Comparison of ENCODE assay signal across 8 cellular contexts in the genomic region with DNA sequence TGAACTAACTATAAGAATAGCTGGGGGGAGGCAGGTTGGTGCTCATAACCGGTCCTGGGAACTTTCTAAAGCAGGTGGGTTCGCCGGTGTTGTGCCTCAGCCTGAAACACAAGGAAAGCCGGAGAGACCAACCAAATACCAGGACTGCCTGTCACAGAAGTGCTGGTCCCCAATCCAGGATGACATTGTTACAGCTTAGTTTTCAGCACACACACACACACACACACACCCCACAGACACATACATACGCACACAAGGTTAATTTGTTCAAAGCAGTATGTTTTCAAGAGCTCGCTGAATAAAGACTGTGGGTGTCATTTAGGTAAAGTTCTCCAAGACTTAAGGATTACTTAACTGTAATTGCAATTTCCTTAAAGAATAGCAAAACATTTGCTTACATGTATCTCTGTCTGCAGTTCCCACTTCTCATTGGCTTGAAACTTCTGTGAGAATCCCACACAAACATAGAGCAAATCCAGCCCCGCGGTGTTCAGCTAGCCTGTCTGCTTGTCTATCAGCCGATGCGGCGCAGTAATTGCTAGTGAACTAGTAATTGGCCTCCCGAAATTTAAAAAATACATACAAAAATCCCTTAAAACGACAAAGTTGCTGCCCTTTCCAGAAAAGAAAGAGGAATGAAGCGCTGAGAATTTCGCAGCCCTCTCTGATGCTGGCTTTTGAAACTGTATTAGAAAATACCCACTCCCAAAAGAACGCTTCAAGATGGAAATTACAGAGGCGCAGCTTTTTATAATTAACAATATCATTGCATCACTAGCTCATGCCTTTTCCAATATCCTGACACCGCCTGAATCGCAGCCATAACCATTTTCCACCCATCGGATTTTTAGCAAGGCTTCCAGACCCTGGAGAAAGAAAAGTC. TPM values are rescaled to one million over a fixed set of nuclear protein-coding genes. Genes with fewer than 3 reads are reported as not detected.
DNase-seq lines count a peak whose midpoint lies in the region; ATAC-seq and TF ChIP-seq lines count a peak whose summit lies in the region.

No MANE protein-coding gene starts in this region.

- peaks cover 25% of the 10 kb centered on the region for H3K27me3 Mint-ChIP-seq in GM23338 (ENCODE audit: insufficient read depth, low read depth, poor library complexity)
- peaks cover 27% of the 10 kb centered on the region for H3K27me3 Mint-ChIP-seq in activated CD4-positive, alpha-beta memory T cell treated with anti-CD3 and anti-CD28 coated beads for 36 hours

- POLR2A ChIA-PET in activated CD4-positive, alpha-beta memory T cell treated with anti-CD3 and anti-CD28 coated beads for 36 hours (lab: Charles Lee), result interaction anchor here (1.4 kb wide), 1 partner anchor 15 kb away, joined by 7 read pairs; no protein-coding TSS in a partner anchor

- no peaks in the 10 kb centered on the region for H3K9me2 ChIP-seq in GM23338 (ENCODE audit: insufficient read depth)

- CTCF ChIA-PET in activated CD4-positive, alpha-beta memory T cell treated with anti-CD3 and anti-CD28 coated beads for 36 hours (lab: Charles Lee), result interaction anchor here (0.6 to 1.2 kb wide), 5 partner anchors 35 to 160 kb away, joined by 3 to 5 read pairs (median 4); a partner anchor contains a TSS

- ATAC-seq in GM23338, result no peak
- ATAC-seq in heart right ventricle, result peak in 5 of 8 donors; percentile 5 to 35 (median 11)
- ATAC-seq in HG03571 (IDR thresholded peaks at IDR 0.05; ENCODE audit: unreplicated experiment), result no peak

- H3K9me3 Mint-ChIP-seq in GM23338, result no peaks in the 10 kb centered on the region
- no peaks in the 10 kb centered on the region for H3K9me3 Mint-ChIP-seq in activated CD4-positive, alpha-beta memory T cell treated with anti-CD3 and anti-CD28 coated beads for 36 hours

- 45 to 48% methylated on average over 20 of the region's 20 CpGs for WGBS in heart right ventricle, 2 donors

- intact Hi-C loops in activated CD4-positive, alpha-beta memory T cell treated with anti-CD3 and anti-CD28 coated beads for 36 hours (cut with micrococcal nuclease), result loop anchor here (5.0 kb wide), 1 partner anchor 51 kb away; no protein-coding TSS in a partner anchor
- intact Hi-C loops in heart right ventricle (cut with DNase I), result no loop called here

- peak overlapping the region; percentile 99 for H2AFZ ChIP-seq in GM23338

- no peaks in the 10 kb centered on the region for H3K36me3 Mint-ChIP-seq in GM23338 (ENCODE audit: low read depth)
- no peaks in the 10 kb centered on the region for H3K36me3 Mint-ChIP-seq in activated CD4-positive, alpha-beta memory T cell treated with anti-CD3 and anti-CD28 coated beads for 36 hours

- peak overlapping the region; percentile 11 for H3K9ac ChIP-seq in rectal smooth muscle tissue (ENCODE audit: low read length)

- H3K4me1 ChIP-seq in GM23338 (ENCODE audit: insufficient read depth), result peaks cover 19% of the 10 kb centered on the region
- H3K4me1 ChIP-seq in heart right ventricle, result peaks cover 0 to 22% (median 12%) of the 10 kb centered on the region in 9 donors
- peaks cover 4% of the 10 kb centered on the region for H3K4me1 ChIP-seq in rectal smooth muscle tissue (ENCODE audit: control insufficient read depth, insufficient read depth, low read length)

- DNase-seq in GM23338 (ENCODE audit: low spot score) (no peak), heart right ventricle (no peak), iPS-NIHi11 (ENCODE audit: low spot score) (no peak), DMS153 (lab: John Stamatoyannopoulos, UW) (no peak), NCI-H1436 treated with DMSO at 0.1 percent for 48 hours (lab: John Stamatoyannopoulos, UW) (no peak)
- DNase-seq in activated CD4-positive, alpha-beta memory T cell treated with anti-CD3 and anti-CD28 coated beads for 36 hours, result no peak

- H3K79me2 ChIP-seq in GM23338 (replicated peaks; ENCODE audit: insufficient read depth), result no peaks in the 10 kb centered on the region

- peak overlapping the region; percentile 92 for H3K4me2 ChIP-seq in GM23338

- no peak overlapping the region for H3K27ac Mint-ChIP-seq in GM23338
- no peak overlapping the region for H3K27ac Mint-ChIP-seq in activated CD4-positive, alpha-beta memory T cell treated with anti-CD3 and anti-CD28 coated beads for 36 hours

- no peaks in the 10 kb centered on the region for H3K36me3 ChIP-seq in GM23338 (ENCODE audit: insufficient read depth)
- peaks cover 0 to 2% (median 0%) of the 10 kb centered on the region in 9 donors for H3K36me3 ChIP-seq in heart right ventricle
- no peaks in the 10 kb centered on the region for H3K36me3 ChIP-seq in rectal smooth muscle tissue (ENCODE audit: control insufficient read depth, insufficient read depth, low read length)

- TF ChIP-seq CTCF in GM23338 (conservative IDR thresholded peaks at IDR 0.05; ENCODE audit: low read depth in 2 of 2), result no peak
- no peak for TF ChIP-seq CTCF in heart right ventricle (IDR thresholded peaks at IDR 0.05)

- H3K4me3 ChIP-seq in GM23338 (peak overlapping the region; percentile 83), heart right ventricle (peak overlapping the region; percentile 0 to 66 (median 56)), rectal smooth muscle tissue (ENCODE audit: low read length) (peak overlapping the region; percentile 69)

- H3K4me1 Mint-ChIP-seq in GM23338, result peaks cover 19% of the 10 kb centered on the region
- H3K4me1 Mint-ChIP-seq in activated CD4-positive, alpha-beta memory T cell treated with anti-CD3 and anti-CD28 coated beads for 36 hours (ENCODE audit: low read depth), result peaks cover 13% of the 10 kb centered on the region

- no peaks in the 10 kb centered on the region for H4K20me1 ChIP-seq in GM23338 (replicated peaks; ENCODE audit: insufficient read depth)

- H3K9me3 ChIP-seq in heart right ventricle, result no peaks in the 10 kb centered on the region

- peak overlapping the region; percentile 80 for H3K4me3 Mint-ChIP-seq in GM23338
- peak overlapping the region; percentile 70 for H3K4me3 Mint-ChIP-seq in activated CD4-positive, alpha-beta memory T cell treated with anti-CD3 and anti-CD28 coated beads for 36 hours

- H3K27me3 ChIP-seq in GM23338 (ENCODE audit: insufficient read depth), result peaks cover 38% of the 10 kb centered on the region
- H3K27me3 ChIP-seq in heart right ventricle, result peaks cover 0 to 46% (median 8%) of the 10 kb centered on the region in 7 donors
- no peaks in the 10 kb centered on the region for H3K27me3 ChIP-seq in rectal smooth muscle tissue (ENCODE audit: control insufficient read depth, insufficient read depth, low read length)

- H3K27ac ChIP-seq in GM23338 (ENCODE audit: low read depth) (no peak overlapping the region), heart right ventricle (peak overlapping the region; percentile 50 to 81 (median 72)), rectal smooth muscle tissue (ENCODE audit: low read depth, low read length) (peak overlapping the region; percentile 56)

- peaks cover 7% of the 10 kb centered on the region for H3F3A ChIP-seq in GM23338 (replicated peaks; ENCODE audit: low read depth)

TF ChIP-seq in GM23338, 12 proteins besides CTCF, POLR2A, EP300 and RAD21:
- no peak for TF ChIP-seq JUNB (IDR thresholded peaks at IDR 0.05; ENCODE audit: unreplicated experiment)
- no peak for TF ChIP-seq NANOG (IDR thresholded peaks at IDR 0.05; ENCODE audit: borderline replicate concordance)
- TF ChIP-seq, protein P1, sequence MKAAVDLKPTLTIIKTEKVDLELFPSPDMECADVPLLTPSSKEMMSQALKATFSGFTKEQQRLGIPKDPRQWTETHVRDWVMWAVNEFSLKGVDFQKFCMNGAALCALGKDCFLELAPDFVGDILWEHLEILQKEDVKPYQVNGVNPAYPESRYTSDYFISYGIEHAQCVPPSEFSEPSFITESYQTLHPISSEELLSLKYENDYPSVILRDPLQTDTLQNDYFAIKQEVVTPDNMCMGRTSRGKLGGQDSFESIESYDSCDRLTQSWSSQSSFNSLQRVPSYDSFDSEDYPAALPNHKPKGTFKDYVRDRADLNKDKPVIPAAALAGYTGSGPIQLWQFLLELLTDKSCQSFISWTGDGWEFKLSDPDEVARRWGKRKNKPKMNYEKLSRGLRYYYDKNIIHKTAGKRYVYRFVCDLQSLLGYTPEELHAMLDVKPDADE (IDR thresholded peaks at IDR 0.05), result no peak
- no peak for TF ChIP-seq POLR2AphosphoS5 (IDR thresholded peaks at IDR 0.05; ENCODE audit: low read depth)
- TF ChIP-seq, protein P2, sequence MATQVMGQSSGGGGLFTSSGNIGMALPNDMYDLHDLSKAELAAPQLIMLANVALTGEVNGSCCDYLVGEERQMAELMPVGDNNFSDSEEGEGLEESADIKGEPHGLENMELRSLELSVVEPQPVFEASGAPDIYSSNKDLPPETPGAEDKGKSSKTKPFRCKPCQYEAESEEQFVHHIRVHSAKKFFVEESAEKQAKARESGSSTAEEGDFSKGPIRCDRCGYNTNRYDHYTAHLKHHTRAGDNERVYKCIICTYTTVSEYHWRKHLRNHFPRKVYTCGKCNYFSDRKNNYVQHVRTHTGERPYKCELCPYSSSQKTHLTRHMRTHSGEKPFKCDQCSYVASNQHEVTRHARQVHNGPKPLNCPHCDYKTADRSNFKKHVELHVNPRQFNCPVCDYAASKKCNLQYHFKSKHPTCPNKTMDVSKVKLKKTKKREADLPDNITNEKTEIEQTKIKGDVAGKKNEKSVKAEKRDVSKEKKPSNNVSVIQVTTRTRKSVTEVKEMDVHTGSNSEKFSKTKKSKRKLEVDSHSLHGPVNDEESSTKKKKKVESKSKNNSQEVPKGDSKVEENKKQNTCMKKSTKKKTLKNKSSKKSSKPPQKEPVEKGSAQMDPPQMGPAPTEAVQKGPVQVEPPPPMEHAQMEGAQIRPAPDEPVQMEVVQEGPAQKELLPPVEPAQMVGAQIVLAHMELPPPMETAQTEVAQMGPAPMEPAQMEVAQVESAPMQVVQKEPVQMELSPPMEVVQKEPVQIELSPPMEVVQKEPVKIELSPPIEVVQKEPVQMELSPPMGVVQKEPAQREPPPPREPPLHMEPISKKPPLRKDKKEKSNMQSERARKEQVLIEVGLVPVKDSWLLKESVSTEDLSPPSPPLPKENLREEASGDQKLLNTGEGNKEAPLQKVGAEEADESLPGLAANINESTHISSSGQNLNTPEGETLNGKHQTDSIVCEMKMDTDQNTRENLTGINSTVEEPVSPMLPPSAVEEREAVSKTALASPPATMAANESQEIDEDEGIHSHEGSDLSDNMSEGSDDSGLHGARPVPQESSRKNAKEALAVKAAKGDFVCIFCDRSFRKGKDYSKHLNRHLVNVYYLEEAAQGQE (IDR thresholded peaks at IDR 0.05; ENCODE audit: unreplicated experiment), result no peak
- TF ChIP-seq ZNF331 (CRISPR knock-in tag; IDR thresholded peaks at IDR 0.05; ENCODE audit: low read depth), result no peak
- no peak for TF ChIP-seq STAT1 (IDR thresholded peaks at IDR 0.05; ENCODE audit: unreplicated experiment)

RNA-seq across cellular contexts. Expression of a gene that starts 0.9 kb away (rescaled TPM):
- 2.0 and 4.9 TPM in 2 replicates for total RNA-seq in GM23338 (2014; rRNA removed; shearing (Covaris generic))
- polyA plus RNA-seq in GM23338 (2016; fragmentation: Nextera tagmentation; extraction: Ambion mirVana), result 4.3 and 6.0 TPM in 2 replicates
- total RNA-seq in activated CD4-positive, alpha-beta memory T cell treated with anti-CD3 and anti-CD28 coated beads for 36 hours, result 1 to 10 TPM; 1.9 TPM
- 10 to 100 TPM; 25.3 to 91.5 (median 36.6) TPM for total RNA-seq in heart right ventricle
- 10 to 100 TPM; 46.5 to 65.9 TPM for polyA plus RNA-seq in heart right ventricle

Comparison
In these comparisons a context has a peak if more than half of its experiments do, and no peak if none do; other contexts are left out.
1. ATAC-seq: peak in heart right ventricle (5 of 8); none in GM23338 (single experiment) and HG03571 (single experiment).
2. Peak in every context shown above with its lines, with median percentiles within 50 percentile points of each other: H3K4me3 ChIP-seq.